ENCODE assay signal across 26 cellular contexts in the genomic region with DNA sequence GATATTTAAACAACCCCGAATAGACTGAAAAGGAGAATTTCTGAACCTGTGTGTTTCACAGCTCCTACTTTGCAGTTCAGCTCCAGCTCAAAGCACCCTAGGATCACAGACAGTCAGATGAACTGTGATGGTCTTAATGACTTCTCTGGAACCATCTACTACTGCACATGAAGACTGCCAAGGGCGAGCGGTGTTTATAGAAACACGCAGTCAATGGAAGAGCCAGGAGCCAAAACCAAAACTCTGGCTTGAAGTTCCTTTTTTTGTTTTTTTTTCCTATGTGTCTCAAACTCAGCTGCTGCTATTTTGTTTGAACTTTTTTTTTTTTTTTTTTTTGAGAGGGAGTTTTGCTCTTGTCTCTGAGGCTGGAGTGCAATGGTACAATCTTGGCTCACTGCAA.
"Had no signal": no experiment of that assay in that cellular context is flagged by ENCODE, and none has a peak within 500 bp of the region (broad histone marks: within the 10 kb centered on the region; RNA-seq: fewer than 3 reads in every experiment).

No MANE protein-coding gene starts in this region.

- H3K4me3 ChIP-seq: adrenal gland, breast epithelium, gastrocnemius medialis, sigmoid colon, uterus had no signal

- H3K36me3 ChIP-seq: adrenal gland, breast epithelium, gastrocnemius medialis, neutrophil, sigmoid colon, uterus had no signal

- H3K27ac ChIP-seq: adrenal gland, breast epithelium, gastrocnemius medialis, neutrophil, sigmoid colon, uterus had no signal

- H3K4me1 ChIP-seq: adrenal gland, breast epithelium, gastrocnemius medialis, uterus had no signal

- DNase-seq: activated CD4-positive, alpha-beta memory T cell treated with anti-CD3 and anti-CD28 coated beads for 36 hours; activated CD4-positive, alpha-beta T cell treated with anti-CD3 and anti-CD28 coated beads, Interleukin-2, amount 10 ng/mL, durations not matched to agents 24 days and 14 days; activated CD4-positive, CD25-positive, alpha-beta regulatory T cell treated with anti-CD3 and anti-CD28 coated beads, Interleukin-2, amount 50 U/mL, for 72 hours; activated CD8-positive, alpha-beta memory T cell treated with anti-CD3 and anti-CD28 coated beads, Interleukin-2, amount 50 U/mL, for 4 hours; activated effector memory CD4-positive, alpha-beta T cell treated with anti-CD3 and anti-CD28 coated beads, Interleukin-2, amount 50 U/mL, for 16 hours; activated naive CD4-positive, alpha-beta T cell treated with anti-CD3 and anti-CD28 coated beads for 36 hours; activated naive CD8-positive, alpha-beta T cell treated with anti-CD3 and anti-CD28 coated beads for 36 hours; activated T-cell treated with anti-CD3 and anti-CD28 coated beads, Interleukin-2, amount 50 U/mL, for 1 hour; adrenal gland; aorta; central memory CD4-positive, alpha-beta T cell; gastrocnemius medialis; glutamatergic neuron; islet precursor cell; mammary epithelial cell; naive B cell; nephron progenitor cell; retina; sigmoid colon; small intestine; stimulated activated CD4-positive, alpha-beta T cell treated with anti-CD3 and anti-CD28 coated beads, Interleukin-4, amount 100 ng/mL, for 24 hours; substantia nigra; T-helper 2 cell; uterus had no signal

- H3K27me3 ChIP-seq: adrenal gland, breast epithelium, gastrocnemius medialis, neutrophil, sigmoid colon, uterus had no signal

- H3K9me3 ChIP-seq: adrenal gland, breast epithelium, gastrocnemius medialis, neutrophil, sigmoid colon, uterus had no signal
